ENCODE assay signal across 8 cellular contexts in genomic region chr2:113203901-113204519, GRCh38. TPM values are rescaled to one million over a fixed set of nuclear protein-coding genes. Genes with fewer than 3 reads are reported as not detected.
DNase-seq lines count a peak whose midpoint lies in the region; ATAC-seq and TF ChIP-seq lines count a peak whose summit lies in the region.

No MANE protein-coding gene starts in this region.

- peak; percentile 80 for ATAC-seq in activated CD8-positive, alpha-beta memory T cell treated with anti-CD3 and anti-CD28 coated beads, Interleukin-2, amount 10 ng/mL, durations not matched to agents 7 days and 5 days
- ATAC-seq in naive B cell (ENCODE audit: low read depth in 2 of 2), result peak; percentile 71 to 73

- peaks cover 18% of the 10 kb centered on the region for H3K4me1 Mint-ChIP-seq in activated CD8-positive, alpha-beta memory T cell treated with anti-CD3 and anti-CD28 coated beads, Interleukin-2, amount 10 ng/mL, durations not matched to agents 7 days and 5 days
- peaks cover 27 to 48% (median 35%) of the 10 kb centered on the region in 3 donors for H3K4me1 Mint-ChIP-seq in naive B cell

- H3K36me3 Mint-ChIP-seq in activated CD8-positive, alpha-beta memory T cell treated with anti-CD3 and anti-CD28 coated beads, Interleukin-2, amount 10 ng/mL, durations not matched to agents 7 days and 5 days, result peaks cover 32% of the 10 kb centered on the region
- H3K36me3 Mint-ChIP-seq in naive B cell, result no peaks in the 10 kb centered on the region

- no peaks in the 10 kb centered on the region for H3K9me3 Mint-ChIP-seq in activated CD8-positive, alpha-beta memory T cell treated with anti-CD3 and anti-CD28 coated beads, Interleukin-2, amount 10 ng/mL, durations not matched to agents 7 days and 5 days (ENCODE audit: low read depth)
- H3K9me3 Mint-ChIP-seq in naive B cell, result no peaks in the 10 kb centered on the region

- peaks cover 6% of the 10 kb centered on the region for H3K4me1 ChIP-seq in NT2/D1 (ENCODE audit: insufficient read depth, insufficient read length)

- peak overlapping the region; percentile 25 for H3K27ac Mint-ChIP-seq in activated CD8-positive, alpha-beta memory T cell treated with anti-CD3 and anti-CD28 coated beads, Interleukin-2, amount 10 ng/mL, durations not matched to agents 7 days and 5 days
- H3K27ac Mint-ChIP-seq in naive B cell, result peak overlapping the region; percentile 30 to 93 (median 68)

- no peaks in the 10 kb centered on the region for H3K9me3 ChIP-seq in NT2/D1 (ENCODE audit: insufficient read depth, low read length)

- no peaks in the 10 kb centered on the region for H3K36me3 ChIP-seq in NT2/D1 (ENCODE audit: insufficient read depth, insufficient read length, low read length)

- H3K4me3 Mint-ChIP-seq in activated CD8-positive, alpha-beta memory T cell treated with anti-CD3 and anti-CD28 coated beads, Interleukin-2, amount 10 ng/mL, durations not matched to agents 7 days and 5 days, result no peak overlapping the region
- peak overlapping the region in 1 of 8 donors; percentile 50 for H3K4me3 Mint-ChIP-seq in naive B cell

- H3K4me3 ChIP-seq in NT2/D1 (ENCODE audit: insufficient read length, low read depth) (no peak overlapping the region), epithelial cell of esophagus (ENCODE audit: low read length) (no peak overlapping the region)

- no peaks in the 10 kb centered on the region for H3K27me3 ChIP-seq in NT2/D1 (ENCODE audit: insufficient read depth, insufficient read length)

- no peak overlapping the region for H3K9ac ChIP-seq in NT2/D1 (ENCODE audit: insufficient read length, low read depth)

- TF ChIP-seq CTCF in GM20000 (IDR thresholded peaks at IDR 0.05; ENCODE audit: extremely low read depth, missing control alignments), result peak; percentile 88
- TF ChIP-seq CTCF in epithelial cell of esophagus (IDR thresholded peaks at IDR 0.05; ENCODE audit: insufficient read depth, low read depth, low read length, missing control alignments), result peak; percentile 88

- CTCF ChIA-PET in activated CD8-positive, alpha-beta memory T cell treated with anti-CD3 and anti-CD28 coated beads, Interleukin-2, amount 10 ng/mL, durations not matched to agents 7 days and 5 days (lab: Charles Lee), result interaction anchor here (0.9 to 15.9 kb wide), 29 partner anchors 8 to 204 kb away, joined by 3 to 329 read pairs (median 6); partner anchors contain the start of gene PSD4

- H3K27me3 Mint-ChIP-seq in activated CD8-positive, alpha-beta memory T cell treated with anti-CD3 and anti-CD28 coated beads, Interleukin-2, amount 10 ng/mL, durations not matched to agents 7 days and 5 days, result no peaks in the 10 kb centered on the region
- no peaks in the 10 kb centered on the region for H3K27me3 Mint-ChIP-seq in naive B cell

- DNase-seq in COR-L47 (lab: John Stamatoyannopoulos, UW) (peak; percentile 78), GM20000 (ENCODE audit: low spot score) (peak; percentile 85), HPDE6-E6E7 (ENCODE audit: extremely low spot score) (peak; percentile 70), NT2/D1 (ENCODE audit: low read depth, low spot score) (peak; percentile 67), epithelial cell of esophagus (ENCODE audit: low read depth) (peak; percentile 78), naive B cell (peak; percentile 70)
- peak; percentile 84 for DNase-seq in activated CD8-positive, alpha-beta memory T cell treated with anti-CD3 and anti-CD28 coated beads, Interleukin-2, amount 10 ng/mL, durations not matched to agents 7 days and 5 days
- DNase-seq in stimulated activated naive CD4-positive, alpha-beta T cell (lab: John Stamatoyannopoulos, UW), result peak; percentile 61 to 82 (median 66)

RNA-seq across cellular contexts. Expression of gene PSD4, which starts 30.2 kb away (rescaled TPM):
- 100 to 1,000 TPM; 314 to 388 TPM for total RNA-seq in activated CD8-positive, alpha-beta memory T cell treated with anti-CD3 and anti-CD28 coated beads, Interleukin-2, amount 10 ng/mL, durations not matched to agents 7 days and 5 days
- polyA plus RNA-seq in naive B cell (ENCODE audit: low read depth in 6 of 6), result 10 to 100 TPM; 16.2 to 47.5 (median 29.1) TPM
